ENCODE assay signal across 8 cellular contexts in genomic region chr12:57771873-57772428, GRCh38. TPM values are rescaled to one million over a fixed set of nuclear protein-coding genes. Genes with fewer than 3 reads are reported as not detected.
DNase-seq lines count a peak whose midpoint lies in the region; ATAC-seq and TF ChIP-seq lines count a peak whose summit lies in the region.

TSS of gene METTL1 (minus strand) at chr12:57772105. CDS start at chr12:57772083, 22 bp downstream.

- H3K27me3 Mint-ChIP-seq in activated CD4-positive, alpha-beta T cell treated with anti-CD3 and anti-CD28 coated beads, Interleukin-2, amount 10 ng/mL, durations not matched to agents 24 days and 14 days = no peaks in the 10 kb centered on the region

- H3K9me3 Mint-ChIP-seq in activated CD4-positive, alpha-beta T cell treated with anti-CD3 and anti-CD28 coated beads, Interleukin-2, amount 10 ng/mL, durations not matched to agents 24 days and 14 days = no peaks in the 10 kb centered on the region

- TF ChIP-seq POLR2A in GM19193 (IDR thresholded peaks at IDR 0.05; ENCODE audit: extremely low read depth, insufficient read depth, insufficient read length) = peak; percentile 88

- no peak for TF ChIP-seq CTCF in coronary artery (IDR thresholded peaks at IDR 0.05)

- peaks cover 47% of the 10 kb centered on the region for H3K36me3 Mint-ChIP-seq in activated CD4-positive, alpha-beta T cell treated with anti-CD3 and anti-CD28 coated beads, Interleukin-2, amount 10 ng/mL, durations not matched to agents 24 days and 14 days (ENCODE audit: low read depth)

- intact Hi-C loops in activated CD4-positive, alpha-beta T cell treated with anti-CD3 and anti-CD28 coated beads, Interleukin-2, amount 10 ng/mL, durations not matched to agents 24 days and 14 days (cut with micrococcal nuclease) = loop anchor here (1.0 to 2.0 kb wide), 3 partner anchors 10 to 75 kb away; partner anchors contain the start of genes CDK4, CTDSP2 and TSFM

- peaks cover 20% of the 10 kb centered on the region for H3K4me1 Mint-ChIP-seq in activated CD4-positive, alpha-beta T cell treated with anti-CD3 and anti-CD28 coated beads, Interleukin-2, amount 10 ng/mL, durations not matched to agents 24 days and 14 days

- peak within 1 kb of the TSS; percentile 99 for H3K27ac Mint-ChIP-seq in activated CD4-positive, alpha-beta T cell treated with anti-CD3 and anti-CD28 coated beads, Interleukin-2, amount 10 ng/mL, durations not matched to agents 24 days and 14 days

- peak; percentile 98 for DNase-seq in Ammon's horn (ENCODE audit: low spot score)
- DNase-seq in NCI-H510A treated with DMSO at 0.1 percent for 48 hours (lab: John Stamatoyannopoulos, UW) = peak; percentile 96
- peak; percentile 98 for DNase-seq in activated CD4-positive, alpha-beta T cell treated with anti-CD3 and anti-CD28 coated beads, Interleukin-2, amount 10 ng/mL, durations not matched to agents 24 days and 14 days
- DNase-seq in coronary artery (ENCODE audit: low spot score) = peak; percentile 97
- DNase-seq in left kidney (ENCODE audit: low read depth, low spot score) = peak; percentile 99
- DNase-seq in stimulated activated CD4-positive, alpha-beta T cell treated with anti-CD3 and anti-CD28 coated beads, Interleukin-2, amount 100 ng/mL, for 24 hours = peak; percentile 92 to 94

- peak within 1 kb of the TSS; percentile 46 to 99 for H3K27ac ChIP-seq in coronary artery

- H3K4me3 ChIP-seq in coronary artery = peak within 1 kb of the TSS; percentile 93

- peak within 1 kb of the TSS; percentile 97 for H3K4me3 Mint-ChIP-seq in activated CD4-positive, alpha-beta T cell treated with anti-CD3 and anti-CD28 coated beads, Interleukin-2, amount 10 ng/mL, durations not matched to agents 24 days and 14 days

- ATAC-seq in HG03439 (IDR thresholded peaks at IDR 0.05; ENCODE audit: unreplicated experiment) = peak; percentile 82

RNA-seq across cellular contexts. Expression of gene METTL1, which starts in this region (rescaled TPM):
- 72.2 and 79.8 TPM in 2 replicates for total RNA-seq in activated CD4-positive, alpha-beta T cell treated with anti-CD3 and anti-CD28 coated beads, Interleukin-2, amount 10 ng/mL, durations not matched to agents 24 days and 14 days

Comparison
In these comparisons a context has a peak if more than half of its experiments do, and no peak if none do; other contexts are left out.
1. Peak in every context shown above with its lines: DNase-seq, ATAC-seq, H3K4me3 ChIP-seq and H3K27ac ChIP-seq.